Comparison of ENCODE assay signal across 8 cellular contexts in genomic region chr4:15778742-15779231, GRCh38. TPM values are rescaled to one million over a fixed set of nuclear protein-coding genes. Genes with fewer than 3 reads are reported as not detected.
DNase-seq lines count a peak whose midpoint lies in the region; ATAC-seq and TF ChIP-seq lines count a peak whose summit lies in the region.

No MANE protein-coding gene starts in this region.

- no peak for TF ChIP-seq POLR2A in esophagus muscularis mucosa (IDR thresholded peaks at IDR 0.05; ENCODE audit: low read depth)
- TF ChIP-seq POLR2A in upper lobe of left lung (IDR thresholded peaks at IDR 0.05) = no peak

- intact Hi-C loops in activated CD4-positive, alpha-beta memory T cell treated with anti-CD3 and anti-CD28 coated beads for 36 hours (cut with micrococcal nuclease) = loop anchor here (1.0 to 10.0 kb wide), 9 partner anchors 7 to 1556 kb away; partner anchors contain the start of genes C1QTNF7, FAM200B and FBXL5
- intact Hi-C loops in esophagus muscularis mucosa (cut with DNase I) = no loop called here
- intact Hi-C loops in natural killer cell (cut with micrococcal nuclease) = loop anchor here (1.0 to 2.0 kb wide), 4 partner anchors 7 to 184 kb away; partner anchors contain the start of gene FGFBP2

- DNase-seq in GF-D8 (lab: John Stamatoyannopoulos, UW) = peak; percentile 74
- DNase-seq in HuH-7.5 (ENCODE audit: low spot score) = peak; percentile 38
- DNase-seq in activated CD4-positive, alpha-beta memory T cell treated with anti-CD3 and anti-CD28 coated beads for 36 hours = peak; percentile 74
- no peak for DNase-seq in esophagus muscularis mucosa (ENCODE audit: extremely low spot score)
- DNase-seq in natural killer cell = peak; percentile 68
- DNase-seq in upper lobe of left lung = peak; percentile 76 to 92
- no peak for DNase-seq in NCI-H2029 treated with DMSO at 0.1 percent for 48 hours (lab: John Stamatoyannopoulos, UW)

- 0% methylated on average over 17 of the region's 41 CpGs for WGBS in esophagus muscularis mucosa
- WGBS in upper lobe of left lung, 2 donors = 0 to 3% methylated on average over 7 to 25 of the region's 41 CpGs

- peaks cover 0 to 10% (median 0%) of the 10 kb centered on the region in 4 donors for H3K27me3 ChIP-seq in esophagus muscularis mucosa
- H3K27me3 ChIP-seq in upper lobe of left lung = no peaks in the 10 kb centered on the region

- H3K4me3 Mint-ChIP-seq in activated CD4-positive, alpha-beta memory T cell treated with anti-CD3 and anti-CD28 coated beads for 36 hours = peak overlapping the region; percentile 83
- H3K4me3 Mint-ChIP-seq in natural killer cell = peak overlapping the region; percentile 91

- TF ChIP-seq EP300 in esophagus muscularis mucosa (IDR thresholded peaks at IDR 0.05) (no peak), upper lobe of left lung (IDR thresholded peaks at IDR 0.05) (no peak)

- H3K36me3 Mint-ChIP-seq in activated CD4-positive, alpha-beta memory T cell treated with anti-CD3 and anti-CD28 coated beads for 36 hours = peaks cover 6% of the 10 kb centered on the region
- peaks cover 13% of the 10 kb centered on the region for H3K36me3 Mint-ChIP-seq in natural killer cell

- peak overlapping the region; percentile 43 for H3K27ac Mint-ChIP-seq in activated CD4-positive, alpha-beta memory T cell treated with anti-CD3 and anti-CD28 coated beads for 36 hours
- H3K27ac Mint-ChIP-seq in natural killer cell = peak overlapping the region; percentile 83 to 86

- H3K27ac ChIP-seq in esophagus muscularis mucosa (replicated peaks in 1 of 4) (peak overlapping the region in 3 of 4 donors; percentile 59 to 73 (median 59)), upper lobe of left lung (peak overlapping the region; percentile 39 to 78 (median 64))

- H3K9me3 Mint-ChIP-seq in activated CD4-positive, alpha-beta memory T cell treated with anti-CD3 and anti-CD28 coated beads for 36 hours = no peaks in the 10 kb centered on the region
- no peaks in the 10 kb centered on the region for H3K9me3 Mint-ChIP-seq in natural killer cell

- H3K27me3 Mint-ChIP-seq in activated CD4-positive, alpha-beta memory T cell treated with anti-CD3 and anti-CD28 coated beads for 36 hours = peaks cover 26% of the 10 kb centered on the region
- H3K27me3 Mint-ChIP-seq in natural killer cell (ENCODE audit: low read depth in 2 of 2) = no peaks in the 10 kb centered on the region

- H3K9me3 ChIP-seq in esophagus muscularis mucosa (no peaks in the 10 kb centered on the region), upper lobe of left lung (no peaks in the 10 kb centered on the region)

- H3K36me3 ChIP-seq in esophagus muscularis mucosa (no peaks in the 10 kb centered on the region), upper lobe of left lung (no peaks in the 10 kb centered on the region)

- H3K4me3 ChIP-seq in esophagus muscularis mucosa = peak overlapping the region; percentile 59 to 70 (median 64)
- H3K4me3 ChIP-seq in upper lobe of left lung = peak overlapping the region; percentile 3 to 73 (median 55)

- CTCF ChIA-PET in activated CD4-positive, alpha-beta memory T cell treated with anti-CD3 and anti-CD28 coated beads for 36 hours (lab: Charles Lee) = interaction anchor here (0.8 to 3.9 kb wide), 6 partner anchors 10 to 90 kb away, joined by 3 to 30 read pairs (median 4); no protein-coding TSS in a partner anchor

- POLR2A ChIA-PET in activated CD4-positive, alpha-beta memory T cell treated with anti-CD3 and anti-CD28 coated beads for 36 hours (lab: Charles Lee) = interaction anchor here (0.7 kb wide), 1 partner anchor 16 kb away, joined by 3 read pairs; no protein-coding TSS in a partner anchor

- ATAC-seq in GM21515 (IDR thresholded peaks at IDR 0.05; ENCODE audit: unreplicated experiment) (peak; percentile 66), natural killer cell (peak; percentile 36 to 71 (median 63)), upper lobe of left lung (ENCODE audit: low FRiP score in 2 of 2) (peak; percentile 48 to 61)

- H3K4me1 ChIP-seq in esophagus muscularis mucosa = peaks cover 9 to 24% (median 22%) of the 10 kb centered on the region in 4 donors
- H3K4me1 ChIP-seq in upper lobe of left lung = peaks cover 8 to 29% (median 22%) of the 10 kb centered on the region in 4 donors

- TF ChIP-seq CTCF in esophagus muscularis mucosa (IDR thresholded peaks at IDR 0.05) (no peak), natural killer cell (IDR thresholded peaks at IDR 0.05) (no peak), upper lobe of left lung (IDR thresholded peaks at IDR 0.05) (no peak)

- H3K4me1 Mint-ChIP-seq in activated CD4-positive, alpha-beta memory T cell treated with anti-CD3 and anti-CD28 coated beads for 36 hours (ENCODE audit: low read depth) = peaks cover 47% of the 10 kb centered on the region
- H3K4me1 Mint-ChIP-seq in natural killer cell = peaks cover 71 to 78% of the 10 kb centered on the region in 2 donors

RNA-seq across cellular contexts. Expression of gene CD38, which starts 0.7 kb away (rescaled TPM):
- total RNA-seq in activated CD4-positive, alpha-beta memory T cell treated with anti-CD3 and anti-CD28 coated beads for 36 hours = 10 to 100 TPM; 11.6 to 12.0 TPM
- total RNA-seq in esophagus muscularis mucosa (1 to 10 TPM; 1.4 to 5.8 (median 2.6) TPM), natural killer cell (100 to 1,000 TPM in 1 of 3 donors, 10 to 100 TPM in 2; 91.8 to 124 (median 98.8) TPM), upper lobe of left lung (10 to 100 TPM in 5 of 6 donors, 1 to 10 TPM in 1; 8.5 to 72.3 (median 28.3) TPM)

Comparison
In these comparisons a context has a peak if more than half of its experiments do, and no peak if none do; other contexts are left out.
1. DNase-seq: peak in GF-D8 (single experiment), HuH-7.5 (single experiment), activated CD4-positive, alpha-beta memory T cell treated with anti-CD3 and anti-CD28 coated beads for 36 hours (single experiment), natural killer cell (single experiment) and upper lobe of left lung (2 of 2); none in esophagus muscularis mucosa (single experiment) and NCI-H2029 treated with DMSO at 0.1 percent for 48 hours (single experiment).
2. Peak in every context shown above with its lines, with median percentiles within 50 percentile points of each other: ATAC-seq.